ENCODE assay signal across 2 cellular contexts in the genomic region with DNA sequence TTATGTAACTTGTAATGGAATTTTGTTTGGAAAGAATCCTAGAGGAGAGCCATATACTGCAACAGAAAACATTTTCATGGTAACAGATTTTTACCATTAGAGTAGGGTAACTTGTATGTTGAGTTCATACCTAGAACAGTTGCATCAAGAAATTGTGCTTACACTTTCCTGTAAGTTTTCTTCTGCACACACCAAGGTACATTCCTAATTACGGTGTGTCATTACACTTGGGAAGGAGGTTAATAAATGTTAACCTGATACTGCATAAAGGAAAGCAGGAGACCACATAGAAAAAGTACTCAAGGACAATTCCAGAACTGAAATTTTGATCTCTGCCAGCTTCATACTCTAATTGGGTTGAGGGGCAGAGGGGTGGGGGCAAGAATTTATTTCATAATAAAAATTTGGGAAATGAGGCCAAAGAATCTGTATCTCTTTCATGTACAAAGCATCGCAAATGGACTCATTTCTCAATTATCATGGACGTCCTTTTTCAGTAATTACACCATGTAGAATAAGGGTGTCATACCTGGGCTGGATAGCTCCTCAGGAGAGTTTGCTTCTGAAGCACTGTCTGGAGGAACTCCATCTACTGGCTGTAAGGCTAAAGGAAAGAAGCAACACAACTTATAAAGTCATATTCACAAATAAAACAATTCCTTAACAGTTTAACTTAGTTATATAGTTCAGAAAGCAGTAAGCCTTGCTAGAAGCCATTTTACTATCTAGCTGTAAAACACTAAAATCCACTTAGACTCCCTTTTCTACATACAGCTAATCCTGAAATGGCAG.
TF ChIP-seq lines count a peak whose summit lies in the region.

No MANE protein-coding gene starts in this region.

TF ChIP-seq in HCT116, 20 proteins besides CTCF, POLR2A, EP300 and RAD21 (continued from another document):
- no peak for TF ChIP-seq EZH2phosphoT487 (IDR thresholded peaks at IDR 0.05; ENCODE audit: borderline replicate concordance)
- no peak for TF ChIP-seq CEBPB (IDR thresholded peaks at IDR 0.05; ENCODE audit: low read depth)
- no peak for TF ChIP-seq SP1 (IDR thresholded peaks at IDR 0.05; ENCODE audit: low read depth)
- TF ChIP-seq ZNF274 (IDR thresholded peaks at IDR 0.05; ENCODE audit: low read depth, low read length): no peak
- no peak for TF ChIP-seq JUND (IDR thresholded peaks at IDR 0.05)
- no peak for TF ChIP-seq POLR2AphosphoS5 (IDR thresholded peaks at IDR 0.05; ENCODE audit: low read depth, low read length)
- TF ChIP-seq, protein P1, sequence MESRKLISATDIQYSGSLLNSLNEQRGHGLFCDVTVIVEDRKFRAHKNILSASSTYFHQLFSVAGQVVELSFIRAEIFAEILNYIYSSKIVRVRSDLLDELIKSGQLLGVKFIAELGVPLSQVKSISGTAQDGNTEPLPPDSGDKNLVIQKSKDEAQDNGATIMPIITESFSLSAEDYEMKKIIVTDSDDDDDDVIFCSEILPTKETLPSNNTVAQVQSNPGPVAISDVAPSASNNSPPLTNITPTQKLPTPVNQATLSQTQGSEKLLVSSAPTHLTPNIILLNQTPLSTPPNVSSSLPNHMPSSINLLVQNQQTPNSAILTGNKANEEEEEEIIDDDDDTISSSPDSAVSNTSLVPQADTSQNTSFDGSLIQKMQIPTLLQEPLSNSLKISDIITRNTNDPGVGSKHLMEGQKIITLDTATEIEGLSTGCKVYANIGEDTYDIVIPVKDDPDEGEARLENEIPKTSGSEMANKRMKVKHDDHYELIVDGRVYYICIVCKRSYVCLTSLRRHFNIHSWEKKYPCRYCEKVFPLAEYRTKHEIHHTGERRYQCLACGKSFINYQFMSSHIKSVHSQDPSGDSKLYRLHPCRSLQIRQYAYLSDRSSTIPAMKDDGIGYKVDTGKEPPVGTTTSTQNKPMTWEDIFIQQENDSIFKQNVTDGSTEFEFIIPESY (IDR thresholded peaks at IDR 0.05; ENCODE audit: extremely low read depth, insufficient replicate concordance, low read length): no peak
- TF ChIP-seq CBX3 (IDR thresholded peaks at IDR 0.05; ENCODE audit: low read depth): no peak
- TF ChIP-seq, protein P2, sequence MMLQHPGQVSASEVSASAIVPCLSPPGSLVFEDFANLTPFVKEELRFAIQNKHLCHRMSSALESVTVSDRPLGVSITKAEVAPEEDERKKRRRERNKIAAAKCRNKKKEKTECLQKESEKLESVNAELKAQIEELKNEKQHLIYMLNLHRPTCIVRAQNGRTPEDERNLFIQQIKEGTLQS (IDR thresholded peaks at IDR 0.05): no peak
- TF ChIP-seq, protein P3, sequence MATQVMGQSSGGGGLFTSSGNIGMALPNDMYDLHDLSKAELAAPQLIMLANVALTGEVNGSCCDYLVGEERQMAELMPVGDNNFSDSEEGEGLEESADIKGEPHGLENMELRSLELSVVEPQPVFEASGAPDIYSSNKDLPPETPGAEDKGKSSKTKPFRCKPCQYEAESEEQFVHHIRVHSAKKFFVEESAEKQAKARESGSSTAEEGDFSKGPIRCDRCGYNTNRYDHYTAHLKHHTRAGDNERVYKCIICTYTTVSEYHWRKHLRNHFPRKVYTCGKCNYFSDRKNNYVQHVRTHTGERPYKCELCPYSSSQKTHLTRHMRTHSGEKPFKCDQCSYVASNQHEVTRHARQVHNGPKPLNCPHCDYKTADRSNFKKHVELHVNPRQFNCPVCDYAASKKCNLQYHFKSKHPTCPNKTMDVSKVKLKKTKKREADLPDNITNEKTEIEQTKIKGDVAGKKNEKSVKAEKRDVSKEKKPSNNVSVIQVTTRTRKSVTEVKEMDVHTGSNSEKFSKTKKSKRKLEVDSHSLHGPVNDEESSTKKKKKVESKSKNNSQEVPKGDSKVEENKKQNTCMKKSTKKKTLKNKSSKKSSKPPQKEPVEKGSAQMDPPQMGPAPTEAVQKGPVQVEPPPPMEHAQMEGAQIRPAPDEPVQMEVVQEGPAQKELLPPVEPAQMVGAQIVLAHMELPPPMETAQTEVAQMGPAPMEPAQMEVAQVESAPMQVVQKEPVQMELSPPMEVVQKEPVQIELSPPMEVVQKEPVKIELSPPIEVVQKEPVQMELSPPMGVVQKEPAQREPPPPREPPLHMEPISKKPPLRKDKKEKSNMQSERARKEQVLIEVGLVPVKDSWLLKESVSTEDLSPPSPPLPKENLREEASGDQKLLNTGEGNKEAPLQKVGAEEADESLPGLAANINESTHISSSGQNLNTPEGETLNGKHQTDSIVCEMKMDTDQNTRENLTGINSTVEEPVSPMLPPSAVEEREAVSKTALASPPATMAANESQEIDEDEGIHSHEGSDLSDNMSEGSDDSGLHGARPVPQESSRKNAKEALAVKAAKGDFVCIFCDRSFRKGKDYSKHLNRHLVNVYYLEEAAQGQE (IDR thresholded peaks at IDR 0.05; ENCODE audit: low read depth): no peak

TF ChIP-seq in SK-N-SH treated with all-trans-retinoic acid at 6 μM for 48 hours, 23 proteins besides CTCF, POLR2A, EP300 and RAD21 (continued from another document):
- TF ChIP-seq, protein P4, sequence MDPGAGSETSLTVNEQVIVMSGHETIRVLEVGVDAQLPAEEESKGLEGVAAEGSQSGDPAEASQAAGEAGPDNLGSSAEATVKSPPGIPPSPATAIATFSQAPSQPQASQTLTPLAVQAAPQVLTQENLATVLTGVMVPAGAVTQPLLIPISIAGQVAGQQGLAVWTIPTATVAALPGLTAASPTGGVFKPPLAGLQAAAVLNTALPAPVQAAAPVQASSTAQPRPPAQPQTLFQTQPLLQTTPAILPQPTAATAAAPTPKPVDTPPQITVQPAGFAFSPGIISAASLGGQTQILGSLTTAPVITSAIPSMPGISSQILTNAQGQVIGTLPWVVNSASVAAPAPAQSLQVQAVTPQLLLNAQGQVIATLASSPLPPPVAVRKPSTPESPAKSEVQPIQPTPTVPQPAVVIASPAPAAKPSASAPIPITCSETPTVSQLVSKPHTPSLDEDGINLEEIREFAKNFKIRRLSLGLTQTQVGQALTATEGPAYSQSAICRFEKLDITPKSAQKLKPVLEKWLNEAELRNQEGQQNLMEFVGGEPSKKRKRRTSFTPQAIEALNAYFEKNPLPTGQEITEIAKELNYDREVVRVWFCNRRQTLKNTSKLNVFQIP (CRISPR knock-in tag; IDR thresholded peaks at IDR 0.05; ENCODE audit: borderline replicate concordance, low read depth): no peak
- no peak for TF ChIP-seq SNAI2 (CRISPR knock-in tag; IDR thresholded peaks at IDR 0.05)
- TF ChIP-seq, protein P5, sequence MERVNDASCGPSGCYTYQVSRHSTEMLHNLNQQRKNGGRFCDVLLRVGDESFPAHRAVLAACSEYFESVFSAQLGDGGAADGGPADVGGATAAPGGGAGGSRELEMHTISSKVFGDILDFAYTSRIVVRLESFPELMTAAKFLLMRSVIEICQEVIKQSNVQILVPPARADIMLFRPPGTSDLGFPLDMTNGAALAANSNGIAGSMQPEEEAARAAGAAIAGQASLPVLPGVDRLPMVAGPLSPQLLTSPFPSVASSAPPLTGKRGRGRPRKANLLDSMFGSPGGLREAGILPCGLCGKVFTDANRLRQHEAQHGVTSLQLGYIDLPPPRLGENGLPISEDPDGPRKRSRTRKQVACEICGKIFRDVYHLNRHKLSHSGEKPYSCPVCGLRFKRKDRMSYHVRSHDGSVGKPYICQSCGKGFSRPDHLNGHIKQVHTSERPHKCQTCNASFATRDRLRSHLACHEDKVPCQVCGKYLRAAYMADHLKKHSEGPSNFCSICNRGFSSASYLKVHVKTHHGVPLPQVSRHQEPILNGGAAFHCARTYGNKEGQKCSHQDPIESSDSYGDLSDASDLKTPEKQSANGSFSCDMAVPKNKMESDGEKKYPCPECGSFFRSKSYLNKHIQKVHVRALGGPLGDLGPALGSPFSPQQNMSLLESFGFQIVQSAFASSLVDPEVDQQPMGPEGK (CRISPR knock-in tag; IDR thresholded peaks at IDR 0.05; ENCODE audit: borderline replicate concordance): no peak
- no peak for TF ChIP-seq TCF4 (CRISPR knock-in tag; IDR thresholded peaks at IDR 0.05; ENCODE audit: borderline replicate concordance)
- TF ChIP-seq, protein P6, sequence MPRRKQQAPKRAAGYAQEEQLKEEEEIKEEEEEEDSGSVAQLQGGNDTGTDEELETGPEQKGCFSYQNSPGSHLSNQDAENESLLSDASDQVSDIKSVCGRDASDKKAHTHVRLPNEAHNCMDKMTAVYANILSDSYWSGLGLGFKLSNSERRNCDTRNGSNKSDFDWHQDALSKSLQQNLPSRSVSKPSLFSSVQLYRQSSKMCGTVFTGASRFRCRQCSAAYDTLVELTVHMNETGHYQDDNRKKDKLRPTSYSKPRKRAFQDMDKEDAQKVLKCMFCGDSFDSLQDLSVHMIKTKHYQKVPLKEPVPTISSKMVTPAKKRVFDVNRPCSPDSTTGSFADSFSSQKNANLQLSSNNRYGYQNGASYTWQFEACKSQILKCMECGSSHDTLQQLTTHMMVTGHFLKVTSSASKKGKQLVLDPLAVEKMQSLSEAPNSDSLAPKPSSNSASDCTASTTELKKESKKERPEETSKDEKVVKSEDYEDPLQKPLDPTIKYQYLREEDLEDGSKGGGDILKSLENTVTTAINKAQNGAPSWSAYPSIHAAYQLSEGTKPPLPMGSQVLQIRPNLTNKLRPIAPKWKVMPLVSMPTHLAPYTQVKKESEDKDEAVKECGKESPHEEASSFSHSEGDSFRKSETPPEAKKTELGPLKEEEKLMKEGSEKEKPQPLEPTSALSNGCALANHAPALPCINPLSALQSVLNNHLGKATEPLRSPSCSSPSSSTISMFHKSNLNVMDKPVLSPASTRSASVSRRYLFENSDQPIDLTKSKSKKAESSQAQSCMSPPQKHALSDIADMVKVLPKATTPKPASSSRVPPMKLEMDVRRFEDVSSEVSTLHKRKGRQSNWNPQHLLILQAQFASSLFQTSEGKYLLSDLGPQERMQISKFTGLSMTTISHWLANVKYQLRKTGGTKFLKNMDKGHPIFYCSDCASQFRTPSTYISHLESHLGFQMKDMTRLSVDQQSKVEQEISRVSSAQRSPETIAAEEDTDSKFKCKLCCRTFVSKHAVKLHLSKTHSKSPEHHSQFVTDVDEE (CRISPR knock-in tag; IDR thresholded peaks at IDR 0.05): no peak
- TF ChIP-seq ZNF70 (CRISPR knock-in tag; IDR thresholded peaks at IDR 0.05): no peak
- TF ChIP-seq ARNTL (CRISPR knock-in tag; IDR thresholded peaks at IDR 0.05; ENCODE audit: borderline replicate concordance, low read depth): no peak
- TF ChIP-seq, protein P7, sequence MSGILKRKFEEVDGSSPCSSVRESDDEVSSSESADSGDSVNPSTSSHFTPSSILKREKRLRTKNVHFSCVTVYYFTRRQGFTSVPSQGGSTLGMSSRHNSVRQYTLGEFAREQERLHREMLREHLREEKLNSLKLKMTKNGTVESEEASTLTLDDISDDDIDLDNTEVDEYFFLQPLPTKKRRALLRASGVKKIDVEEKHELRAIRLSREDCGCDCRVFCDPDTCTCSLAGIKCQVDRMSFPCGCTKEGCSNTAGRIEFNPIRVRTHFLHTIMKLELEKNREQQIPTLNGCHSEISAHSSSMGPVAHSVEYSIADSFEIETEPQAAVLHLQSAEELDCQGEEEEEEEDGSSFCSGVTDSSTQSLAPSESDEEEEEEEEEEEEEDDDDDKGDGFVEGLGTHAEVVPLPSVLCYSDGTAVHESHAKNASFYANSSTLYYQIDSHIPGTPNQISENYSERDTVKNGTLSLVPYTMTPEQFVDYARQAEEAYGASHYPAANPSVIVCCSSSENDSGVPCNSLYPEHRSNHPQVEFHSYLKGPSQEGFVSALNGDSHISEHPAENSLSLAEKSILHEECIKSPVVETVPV (CRISPR knock-in tag; IDR thresholded peaks at IDR 0.05): no peak
- no peak for TF ChIP-seq ZNF565 (CRISPR knock-in tag; conservative IDR thresholded peaks at IDR 0.05; ENCODE audit: low read depth)
- no peak for TF ChIP-seq ZFP30 (CRISPR knock-in tag; IDR thresholded peaks at IDR 0.05)
- TF ChIP-seq GLIS3 (CRISPR knock-in tag; IDR thresholded peaks at IDR 0.05): no peak
